In genomic region chr10:30055094-30055701, GRCh38 we compare ENCODE assay signal across 1 cellular context.
TF ChIP-seq lines count a peak whose summit lies in the region.

No MANE protein-coding gene starts in this region.

TF ChIP-seq in endothelial cell of umbilical vein, 7 proteins besides CTCF, POLR2A, EP300 and RAD21:
- TF ChIP-seq MAX (IDR thresholded peaks at IDR 0.05; ENCODE audit: insufficient read depth, insufficient read length) (no peak), JUN (IDR thresholded peaks at IDR 0.05; ENCODE audit: borderline replicate concordance, insufficient read depth, insufficient read length, low read depth) (no peak), EZH2 (IDR thresholded peaks at IDR 0.05; ENCODE audit: borderline replicate concordance, low read depth, low read length, severe bottlenecking) (no peak), FOS (IDR thresholded peaks at IDR 0.05; ENCODE audit: borderline replicate concordance, insufficient read depth, low read length) (no peak), MYC (IDR thresholded peaks at IDR 0.05; ENCODE audit: low read depth, low read length) (no peak), GATA2 (IDR thresholded peaks at IDR 0.05; ENCODE audit: insufficient read depth, insufficient read length, low read depth, low read length) (no peak), POLR2AphosphoS5 (IDR thresholded peaks at IDR 0.05; ENCODE audit: insufficient read depth, low read depth, low read length) (no peak)
